In genomic region chr7:33509251-33509650, GRCh38 we compare ENCODE assay signal across 31 cellular contexts.
"Had no signal": no experiment of that assay in that cellular context is flagged by ENCODE, and none has a peak within 500 bp of the region (broad histone marks: within the 10 kb centered on the region; RNA-seq: fewer than 3 reads in every experiment).

No MANE protein-coding gene starts in this region.

- H3K9me3 Mint-ChIP-seq: activated CD4-positive, alpha-beta memory T cell treated with anti-CD3 and anti-CD28 coated beads for 36 hours; activated CD4-positive, alpha-beta T cell treated with anti-CD3 and anti-CD28 coated beads, Interleukin-2, amount 10 ng/mL, durations not matched to agents 24 days and 14 days; activated naive CD4-positive, alpha-beta T cell treated with anti-CD3 and anti-CD28 coated beads, Interleukin-2, amount 10 ng/mL, durations not matched to agents 7 days and 5 days; activated naive CD8-positive, alpha-beta T cell treated with anti-CD3 and anti-CD28 coated beads, Interleukin-2, amount 10 ng/mL, durations not matched to agents 7 days and 5 days; activated T-cell treated with anti-CD3 and anti-CD28 coated beads, Interleukin-2, amount 50 U/mL, for 24 hours; activated T-cell treated with anti-CD3 and anti-CD28 coated beads, Interleukin-2, amount 50 U/mL, for 72 hours; dendritic cell treated with granulocyte-macrophage colony-stimulating factor and Interleukin-4, amounts not matched to agents 40 ng/mL and 50 ng/mL, for 4 days; endodermal cell had no signal

- H3K9me3 ChIP-seq: body of pancreas had no signal

- H3K27ac ChIP-seq: body of pancreas, cardiac muscle cell, coronary artery, dorsolateral prefrontal cortex had no signal

- H3K4me1 ChIP-seq: body of pancreas had no signal

- H3K4me1 Mint-ChIP-seq: activated CD4-positive, alpha-beta T cell treated with anti-CD3 and anti-CD28 coated beads for 36 hours; activated CD4-positive, alpha-beta T cell treated with anti-CD3 and anti-CD28 coated beads, Interleukin-2, amount 10 ng/mL, durations not matched to agents 24 days and 14 days; activated CD8-positive, alpha-beta memory T cell treated with anti-CD3 and anti-CD28 coated beads, Interleukin-2, amount 10 ng/mL, durations not matched to agents 7 days and 5 days; activated naive CD4-positive, alpha-beta T cell treated with anti-CD3 and anti-CD28 coated beads, Interleukin-2, amount 10 ng/mL, durations not matched to agents 7 days and 5 days; activated naive CD8-positive, alpha-beta T cell treated with anti-CD3 and anti-CD28 coated beads, Interleukin-2, amount 10 ng/mL, durations not matched to agents 7 days and 5 days had no signal

- H3K36me3 ChIP-seq: cardiac muscle cell had no signal

- DNase-seq: activated CD4-positive, alpha-beta memory T cell treated with anti-CD3 and anti-CD28 coated beads for 36 hours; activated CD4-positive, alpha-beta T cell treated with anti-CD3 and anti-CD28 coated beads for 36 hours; activated CD4-positive, alpha-beta T cell treated with anti-CD3 and anti-CD28 coated beads, Interleukin-2, amount 10 ng/mL, durations not matched to agents 24 days and 14 days; activated CD4-positive, CD25-positive, alpha-beta regulatory T cell; activated CD4-positive, CD25-positive, alpha-beta regulatory T cell treated with anti-CD3 and anti-CD28 coated beads, Interleukin-2, amount 50 U/mL, for 72 hours; activated CD8-positive, alpha-beta memory T cell treated with anti-CD3 and anti-CD28 coated beads, Interleukin-2, amount 10 ng/mL, durations not matched to agents 7 days and 5 days; activated CD8-positive, alpha-beta memory T cell treated with anti-CD3 and anti-CD28 coated beads, Interleukin-2, amount 50 U/mL, for 48 hours; activated CD8-positive, alpha-beta T cell treated with anti-CD3 and anti-CD28 coated beads, Interleukin-2, amount 10 ng/mL, durations not matched to agents 7 days and 5 days; activated gamma-delta T cell; activated naive CD4-positive, alpha-beta T cell; activated naive CD4-positive, alpha-beta T cell treated with anti-CD3 and anti-CD28 coated beads, Interleukin-2, amount 10 ng/mL, durations not matched to agents 7 days and 5 days; activated naive CD8-positive, alpha-beta T cell treated with anti-CD3 and anti-CD28 coated beads, Interleukin-2, amount 10 ng/mL, durations not matched to agents 7 days and 5 days; activated T-cell treated with anti-CD3 and anti-CD28 coated beads for 4 hours; activated T-cell treated with anti-CD3 and anti-CD28 coated beads, Interleukin-2, amount 50 U/mL, for 24 hours; activated T-cell treated with anti-CD3 and anti-CD28 coated beads, Interleukin-2, amount 50 U/mL, for 72 hours; amniotic stem cell; aorta; body of pancreas; central memory CD4-positive, alpha-beta T cell; cerebellar nuclear complex; dorsolateral prefrontal cortex; effector memory CD4-positive, alpha-beta T cell; endodermal cell; foreskin fibroblast; head of caudate nucleus; T-helper 2 cell had no signal

- H3K27me3 Mint-ChIP-seq: activated CD4-positive, alpha-beta memory T cell treated with anti-CD3 and anti-CD28 coated beads for 36 hours; activated CD4-positive, alpha-beta T cell treated with anti-CD3 and anti-CD28 coated beads for 36 hours; activated CD4-positive, alpha-beta T cell treated with anti-CD3 and anti-CD28 coated beads, Interleukin-2, amount 10 ng/mL, durations not matched to agents 24 days and 14 days; activated CD8-positive, alpha-beta memory T cell treated with anti-CD3 and anti-CD28 coated beads, Interleukin-2, amount 10 ng/mL, durations not matched to agents 7 days and 5 days; activated naive CD4-positive, alpha-beta T cell treated with anti-CD3 and anti-CD28 coated beads, Interleukin-2, amount 10 ng/mL, durations not matched to agents 7 days and 5 days; activated naive CD8-positive, alpha-beta T cell treated with anti-CD3 and anti-CD28 coated beads, Interleukin-2, amount 10 ng/mL, durations not matched to agents 7 days and 5 days; activated T-cell treated with anti-CD3 and anti-CD28 coated beads, Interleukin-2, amount 50 U/mL, for 24 hours; dendritic cell treated with granulocyte-macrophage colony-stimulating factor and Interleukin-4, amounts not matched to agents 40 ng/mL and 50 ng/mL, for 4 days had no signal

- H3K4me3 ChIP-seq: body of pancreas, cardiac muscle cell, coronary artery, dorsolateral prefrontal cortex had no signal

- H3K36me3 Mint-ChIP-seq: activated CD8-positive, alpha-beta memory T cell treated with anti-CD3 and anti-CD28 coated beads, Interleukin-2, amount 10 ng/mL, durations not matched to agents 7 days and 5 days; activated naive CD4-positive, alpha-beta T cell treated with anti-CD3 and anti-CD28 coated beads, Interleukin-2, amount 10 ng/mL, durations not matched to agents 7 days and 5 days; activated naive CD4-positive, alpha-beta T cell treated with anti-CD3 and anti-CD28 coated beads, Interleukin-2, amount 50 U/mL, for 72 hours; activated naive CD8-positive, alpha-beta T cell treated with anti-CD3 and anti-CD28 coated beads, Interleukin-2, amount 10 ng/mL, durations not matched to agents 7 days and 5 days had no signal

- ATAC-seq: activated CD4-positive, alpha-beta T cell treated with anti-CD3 and anti-CD28 coated beads for 36 hours; activated CD8-positive, alpha-beta memory T cell treated with anti-CD3 and anti-CD28 coated beads, Interleukin-2, amount 10 ng/mL, durations not matched to agents 7 days and 5 days; activated CD8-positive, alpha-beta T cell treated with anti-CD3 and anti-CD28 coated beads, Interleukin-2, amount 10 ng/mL, durations not matched to agents 7 days and 5 days; activated naive CD4-positive, alpha-beta T cell treated with anti-CD3 and anti-CD28 coated beads, Interleukin-2, amount 50 U/mL, for 72 hours; activated T-cell treated with anti-CD3 and anti-CD28 coated beads, Interleukin-2, amount 50 U/mL, for 72 hours; body of pancreas; esophagus mucosa had no signal

- H3K27ac Mint-ChIP-seq: activated CD4-positive, alpha-beta memory T cell treated with anti-CD3 and anti-CD28 coated beads for 36 hours; activated CD4-positive, alpha-beta T cell treated with anti-CD3 and anti-CD28 coated beads for 36 hours; activated CD4-positive, alpha-beta T cell treated with anti-CD3 and anti-CD28 coated beads, Interleukin-2, amount 10 ng/mL, durations not matched to agents 24 days and 14 days; activated CD8-positive, alpha-beta memory T cell treated with anti-CD3 and anti-CD28 coated beads, Interleukin-2, amount 10 ng/mL, durations not matched to agents 7 days and 5 days; activated CD8-positive, alpha-beta T cell treated with anti-CD3 and anti-CD28 coated beads, Interleukin-2, amount 10 ng/mL, durations not matched to agents 7 days and 5 days; activated naive CD4-positive, alpha-beta T cell treated with anti-CD3 and anti-CD28 coated beads, Interleukin-2, amount 10 ng/mL, durations not matched to agents 7 days and 5 days; activated naive CD4-positive, alpha-beta T cell treated with anti-CD3 and anti-CD28 coated beads, Interleukin-2, amount 50 U/mL, for 72 hours; activated naive CD8-positive, alpha-beta T cell treated with anti-CD3 and anti-CD28 coated beads, Interleukin-2, amount 10 ng/mL, durations not matched to agents 7 days and 5 days; activated T-cell treated with anti-CD3 and anti-CD28 coated beads, Interleukin-2, amount 50 U/mL, for 24 hours; activated T-cell treated with anti-CD3 and anti-CD28 coated beads, Interleukin-2, amount 50 U/mL, for 72 hours; dendritic cell treated with granulocyte-macrophage colony-stimulating factor and Interleukin-4, amounts not matched to agents 40 ng/mL and 50 ng/mL, for 4 days; endodermal cell had no signal

- H3K27me3 ChIP-seq: body of pancreas, cardiac muscle cell, dorsolateral prefrontal cortex had no signal

- H3K4me3 Mint-ChIP-seq: activated CD4-positive, alpha-beta memory T cell treated with anti-CD3 and anti-CD28 coated beads for 36 hours; activated CD4-positive, alpha-beta T cell treated with anti-CD3 and anti-CD28 coated beads for 36 hours; activated CD4-positive, alpha-beta T cell treated with anti-CD3 and anti-CD28 coated beads, Interleukin-2, amount 10 ng/mL, durations not matched to agents 24 days and 14 days; activated CD8-positive, alpha-beta memory T cell treated with anti-CD3 and anti-CD28 coated beads, Interleukin-2, amount 10 ng/mL, durations not matched to agents 7 days and 5 days; activated CD8-positive, alpha-beta T cell treated with anti-CD3 and anti-CD28 coated beads, Interleukin-2, amount 10 ng/mL, durations not matched to agents 7 days and 5 days; activated naive CD4-positive, alpha-beta T cell treated with anti-CD3 and anti-CD28 coated beads, Interleukin-2, amount 10 ng/mL, durations not matched to agents 7 days and 5 days; activated naive CD8-positive, alpha-beta T cell treated with anti-CD3 and anti-CD28 coated beads, Interleukin-2, amount 10 ng/mL, durations not matched to agents 7 days and 5 days; activated T-cell treated with anti-CD3 and anti-CD28 coated beads, Interleukin-2, amount 50 U/mL, for 24 hours; activated T-cell treated with anti-CD3 and anti-CD28 coated beads, Interleukin-2, amount 50 U/mL, for 72 hours; dendritic cell treated with granulocyte-macrophage colony-stimulating factor and Interleukin-4, amounts not matched to agents 40 ng/mL and 50 ng/mL, for 4 days; endodermal cell had no signal
